1 cellular context compared by ENCODE assay signal in genomic region chr9:98953877-98954610, GRCh38.
TF ChIP-seq lines count a peak whose summit lies in the region.

No MANE protein-coding gene starts in this region.

TF ChIP-seq in IMR-90, 13 proteins besides CTCF, POLR2A, EP300 and RAD21:
- TF ChIP-seq ELK1 (IDR thresholded peaks at IDR 0.05; ENCODE audit: borderline replicate concordance, low read depth, low read length) (no peak), RFX5 (IDR thresholded peaks at IDR 0.05; ENCODE audit: low read depth, low read length) (no peak), BHLHE40 (IDR thresholded peaks at IDR 0.05; ENCODE audit: low read depth, low read length) (no peak), NFE2L2 (IDR thresholded peaks at IDR 0.05; ENCODE audit: low read depth, low read length) (no peak), MAFK (IDR thresholded peaks at IDR 0.05; ENCODE audit: low read depth, low read length) (no peak), MAZ (IDR thresholded peaks at IDR 0.05; ENCODE audit: borderline replicate concordance, low read depth, low read length) (no peak)
